9 cellular contexts compared by ENCODE assay signal in genomic region chr20:18754030-18754659, GRCh38. TPM values are rescaled to one million over a fixed set of nuclear protein-coding genes. Genes with fewer than 3 reads are reported as not detected.
DNase-seq lines count a peak whose midpoint lies in the region; ATAC-seq and TF ChIP-seq lines count a peak whose summit lies in the region.
"Had no signal": no experiment of that assay in that cellular context is flagged by ENCODE, and none has a peak within 500 bp of the region (broad histone marks: within the 10 kb centered on the region; RNA-seq: fewer than 3 reads in every experiment).

No MANE protein-coding gene starts in this region.

- H3K4me2 ChIP-seq in neuronal stem cell (ENCODE audit: insufficient read depth, low read length, poor library complexity, severe bottlenecking), result no peak overlapping the region

- H2AFZ ChIP-seq in neuronal stem cell (ENCODE audit: low read length), result no peak overlapping the region

- H3K27ac ChIP-seq in neutrophil (peak overlapping the region; percentile 6), neuronal stem cell (replicated peaks; ENCODE audit: low read length) (no peak overlapping the region)

- no peaks in the 10 kb centered on the region for H3K79me1 ChIP-seq in neuronal stem cell (ENCODE audit: low read depth, low read length)

- H3K4ac ChIP-seq in neuronal stem cell (ENCODE audit: low read length), result no peak overlapping the region

- no peak overlapping the region for H2BK12ac ChIP-seq in neuronal stem cell (ENCODE audit: low read length)

- no peak overlapping the region for H4K91ac ChIP-seq in neuronal stem cell (ENCODE audit: low read depth, low read length, poor library complexity)

- TF ChIP-seq CTCF in neutrophil (IDR thresholded peaks at IDR 0.05), result no peak

- no peak overlapping the region for H2AK5ac ChIP-seq in neuronal stem cell (ENCODE audit: low read depth, low read length)

- H3K18ac ChIP-seq in neuronal stem cell (ENCODE audit: low read length), result no peak overlapping the region

- no peak overlapping the region for H2BK15ac ChIP-seq in neuronal stem cell (ENCODE audit: low read length)

- peaks cover 6 to 12% of the 10 kb centered on the region in 2 experiments for H3K4me1 ChIP-seq in neutrophil (ENCODE audit: control insufficient read depth in 1 of 2, insufficient read depth in 1 of 2, low read depth in 1 of 2, low read length in 1 of 2)
- peaks cover 10 to 15% of the 10 kb centered on the region in 2 donors for H3K4me1 ChIP-seq in neuronal stem cell (ENCODE audit: control insufficient read depth in 2 of 2, insufficient read depth in 1 of 2, low read depth in 1 of 2, low read length in 2 of 2)

- H3K9ac ChIP-seq in neuronal stem cell (ENCODE audit: low read depth, low read length, poor library complexity), result no peak overlapping the region

- WGBS in neuronal stem cell (ENCODE audit: extremely low coverage in 2 of 2, insufficient read length in 2 of 2, insufficient replicate concordance in 1 of 2), 2 donors, result no CpG with 5 or more reads among the region's 5 CpGs

- no peak overlapping the region for H2BK5ac ChIP-seq in neuronal stem cell (ENCODE audit: low read length)

- DNase-seq in NCI-H2107 (lab: John Stamatoyannopoulos, UW), result no peak
- no peak for DNase-seq in neuronal stem cell (ENCODE audit: low spot score)
- DNase-seq in SW480 (ENCODE audit: low spot score), result no peak
- DNase-seq: dermis blood vessel endothelial cell, RPMI8226 had no signal

- no peak overlapping the region for H3K23ac ChIP-seq in neuronal stem cell (ENCODE audit: low read depth, low read length, poor library complexity)

- ATAC-seq in GM18870 (IDR thresholded peaks at IDR 0.05; ENCODE audit: unreplicated experiment) (peak; percentile 98), GM21825 (IDR thresholded peaks at IDR 0.05; ENCODE audit: unreplicated experiment) (peak; percentile 99), HG03469 (IDR thresholded peaks at IDR 0.05; ENCODE audit: unreplicated experiment) (peak; percentile 96)

- H3K27me3 ChIP-seq in neutrophil (no peaks in the 10 kb centered on the region), neuronal stem cell (ENCODE audit: control insufficient read depth in 3 of 3, insufficient read depth in 3 of 3, low read depth in 1 of 3, low read length in 3 of 3) (no peaks in the 10 kb centered on the region)

- no peak overlapping the region for H3K14ac ChIP-seq in neuronal stem cell (ENCODE audit: low read length)

- H4K8ac ChIP-seq in neuronal stem cell (ENCODE audit: low read depth, low read length), result no peak overlapping the region

- H3K4me3 ChIP-seq in neutrophil (ENCODE audit: low read depth in 1 of 2, low read length in 1 of 2) (no peak overlapping the region), neuronal stem cell (ENCODE audit: low read length in 2 of 2) (no peak overlapping the region)

- H2BK120ac ChIP-seq in neuronal stem cell (ENCODE audit: low read depth, low read length), result no peak overlapping the region

- H3K36me3 ChIP-seq in neutrophil (no peaks in the 10 kb centered on the region), neuronal stem cell (replicated peaks in 1 of 2; ENCODE audit: control insufficient read depth in 2 of 2, insufficient read depth in 2 of 2, low read length in 2 of 2) (no peaks in the 10 kb centered on the region)

- H3K9me3 ChIP-seq in neutrophil (no peaks in the 10 kb centered on the region), neuronal stem cell (replicated peaks in 1 of 2; ENCODE audit: control insufficient read depth in 2 of 2, insufficient read depth in 1 of 2, low read depth in 1 of 2, low read length in 2 of 2) (no peaks in the 10 kb centered on the region)

RNA-seq across cellular contexts. Expression of gene SCP2D1, which starts 59.4 kb away (rescaled TPM):
- polyA plus RNA-seq in neuronal stem cell (2013, experiment 1 of 2), result not detected
- polyA plus RNA-seq in neuronal stem cell (2013, experiment 2 of 2), result not detected
